Comparison of ENCODE assay signal across 7 cellular contexts in the genomic region with DNA sequence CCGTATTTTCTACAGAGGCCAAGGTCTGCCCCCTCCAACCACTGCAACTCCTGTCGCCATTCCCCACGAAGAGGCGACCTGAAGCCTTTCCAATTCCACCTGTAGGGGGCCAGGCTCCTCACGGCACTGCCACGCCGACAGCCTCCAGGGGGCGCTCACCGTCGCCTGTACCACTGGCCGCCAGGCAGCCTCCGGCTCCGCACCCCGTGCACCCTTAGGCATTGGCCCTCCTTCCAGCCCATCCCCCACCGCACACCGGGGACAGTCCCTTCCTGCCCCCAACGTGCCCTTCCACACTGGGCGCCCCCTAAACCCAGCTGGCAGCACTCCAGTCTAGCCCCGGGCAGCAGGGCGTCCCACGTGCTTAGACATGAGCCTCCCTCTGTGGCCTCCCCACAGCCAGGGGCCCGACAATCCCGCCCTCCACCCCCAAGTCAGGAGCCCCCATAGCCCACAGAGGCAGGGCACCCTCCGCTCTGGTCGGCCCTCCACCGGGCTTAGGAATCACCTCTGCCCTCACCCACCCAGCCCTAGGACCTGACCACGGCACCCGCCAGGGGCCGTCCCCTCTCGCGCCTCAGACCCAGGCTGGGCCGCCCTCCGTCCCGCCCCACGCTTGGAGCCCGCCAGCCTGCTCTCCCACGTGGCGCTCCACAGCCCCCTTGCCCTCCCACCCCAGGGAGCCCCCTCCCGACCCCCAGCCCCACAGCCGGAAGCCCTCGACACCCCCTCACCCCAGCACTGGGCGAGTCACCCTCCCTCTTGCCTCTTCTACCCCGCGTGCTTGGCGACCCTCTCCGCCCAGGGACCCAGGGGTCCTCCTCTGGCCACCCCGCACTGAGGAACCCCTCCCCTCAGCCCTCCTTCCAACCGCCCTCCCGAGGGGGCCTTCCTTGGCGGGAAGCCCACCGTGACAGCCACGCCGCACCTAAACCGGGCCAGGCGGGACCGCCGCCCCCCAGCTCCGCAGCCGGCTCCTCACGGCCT. TPM values are rescaled to one million over a fixed set of nuclear protein-coding genes. Genes with fewer than 3 reads are reported as not detected.
DNase-seq lines count a peak whose midpoint lies in the region; ATAC-seq and TF ChIP-seq lines count a peak whose summit lies in the region.

No MANE protein-coding gene starts in this region.

- no peak for TF ChIP-seq POLR2A in erythroblast (IDR thresholded peaks at IDR 0.05; ENCODE audit: low read length)

- ATAC-seq in HG02571 (IDR thresholded peaks at IDR 0.05; ENCODE audit: unreplicated experiment), result no peak
- ATAC-seq in HG02981 (IDR thresholded peaks at IDR 0.05; ENCODE audit: unreplicated experiment), result no peak

- DNase-seq in GM19238 (ENCODE audit: insufficient read length, low spot score) (peak; percentile 46), M059J (ENCODE audit: low read depth) (peak; percentile 12), erythroblast (lab: John Stamatoyannopoulos, UW) (peak; percentile 66 to 78), retinal pigment epithelial cell (ENCODE audit: low read depth) (no peak)
- DNase-seq in activated CD4-positive, alpha-beta T cell treated with anti-CD3 and anti-CD28 coated beads, Interleukin-2, amount 50 U/mL, for 24 hours (ENCODE audit: low read depth in 1 of 2, low spot score in 1 of 2), result peak; percentile 4 to 18

- TF ChIP-seq CTCF in retinal pigment epithelial cell (conservative IDR thresholded peaks at IDR 0.05; ENCODE audit: low read depth, low read length), result peak; percentile 73

- H3K4me3 ChIP-seq in retinal pigment epithelial cell (ENCODE audit: low read length), result no peak overlapping the region

RNA-seq across cellular contexts. Expression of a gene that starts 0.7 kb away (rescaled TPM):
- not detected in 2 replicates for total RNA-seq in M059J (2014; rRNA removed; shearing (Covaris generic))

RNA-seq across cellular contexts. Expression of a gene that starts 10.8 kb away (rescaled TPM):
- not detected in 2 replicates for total RNA-seq in M059J (2014; rRNA removed; shearing (Covaris generic))

RNA-seq across cellular contexts. Expression of a gene that starts 45.4 kb away (rescaled TPM):
- 1.6 TPM in 1 of 2 replicates, not detected in the other for total RNA-seq in M059J (2014; rRNA removed; shearing (Covaris generic))
